ENCODE assay signal across 22 cellular contexts in the genomic region with DNA sequence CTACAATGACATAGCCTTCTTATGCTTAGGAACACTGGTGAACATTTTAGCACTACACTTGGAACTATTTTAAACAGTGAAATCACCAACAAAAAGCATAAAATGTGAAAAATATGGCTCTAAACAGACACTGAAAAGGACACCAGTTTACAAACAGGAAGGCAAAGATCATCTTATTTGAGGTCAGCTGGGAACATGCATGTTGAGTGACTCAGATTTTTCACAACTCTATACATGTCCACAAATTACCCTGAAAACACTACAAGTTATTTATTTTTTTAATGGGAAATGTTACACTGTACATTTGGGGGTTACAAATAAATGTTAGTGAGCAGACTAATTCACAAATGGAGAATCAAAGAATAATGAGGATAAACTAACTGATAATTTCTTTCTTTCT. TPM values are rescaled to one million over a fixed set of nuclear protein-coding genes. Genes with fewer than 3 reads are reported as not detected.
DNase-seq lines count a peak whose midpoint lies in the region; ATAC-seq and TF ChIP-seq lines count a peak whose summit lies in the region.
"Had no signal": no experiment of that assay in that cellular context is flagged by ENCODE, and none has a peak within 500 bp of the region (broad histone marks: within the 10 kb centered on the region; RNA-seq: fewer than 3 reads in every experiment).

No MANE protein-coding gene starts in this region.

- no peak overlapping the region for H2BK5ac ChIP-seq in mesenchymal stem cell (ENCODE audit: low read depth, low read length, poor library complexity, severe bottlenecking)

- no peaks in the 10 kb centered on the region for H3K79me1 ChIP-seq in mesenchymal stem cell (replicated peaks; ENCODE audit: low read length, poor library complexity, severe bottlenecking)

- H3K4me1 ChIP-seq in RWPE2 (ENCODE audit: insufficient read depth, poor library complexity, severe bottlenecking), result no peaks in the 10 kb centered on the region
- H3K4me1 ChIP-seq in mesenchymal stem cell (ENCODE audit: control insufficient read depth, insufficient read depth, low read depth, low read length), result no peaks in the 10 kb centered on the region
- H3K4me1 ChIP-seq in endodermal cell (ENCODE audit: control insufficient read depth, insufficient read depth, low read length), result no peaks in the 10 kb centered on the region

- H3K4me3 ChIP-seq in RWPE2 (ENCODE audit: severe bottlenecking) (no peak overlapping the region), mesenchymal stem cell (ENCODE audit: insufficient read depth in 1 of 2, low read depth in 1 of 2, low read length in 2 of 2) (no peak overlapping the region), endodermal cell (ENCODE audit: low read length) (no peak overlapping the region)

- H3K36me3 ChIP-seq in RWPE2 (ENCODE audit: low read depth), result no peaks in the 10 kb centered on the region
- H3K36me3 ChIP-seq in mesenchymal stem cell (ENCODE audit: control insufficient read depth in 1 of 2, insufficient read depth in 2 of 2, low read depth in 1 of 2, low read length in 2 of 2), result no peaks in the 10 kb centered on the region
- no peaks in the 10 kb centered on the region for H3K36me3 ChIP-seq in endodermal cell (ENCODE audit: control insufficient read depth, insufficient read depth, low read length)
- H3K36me3 ChIP-seq: BE2C had no signal

- H2BK12ac ChIP-seq in mesenchymal stem cell (ENCODE audit: low read length in 2 of 2), result no peak overlapping the region

- H3K14ac ChIP-seq in mesenchymal stem cell (ENCODE audit: low read length in 2 of 2), result no peak overlapping the region

- H4K8ac ChIP-seq in mesenchymal stem cell (ENCODE audit: low read length), result no peak overlapping the region

- no peak overlapping the region for H3K27ac ChIP-seq in RWPE2 (ENCODE audit: poor library complexity, severe bottlenecking)
- H3K27ac ChIP-seq in mesenchymal stem cell (ENCODE audit: low read length, poor library complexity, severe bottlenecking), result no peak overlapping the region
- no peak overlapping the region for H3K27ac ChIP-seq in endodermal cell (ENCODE audit: low read depth, low read length)

- DNase-seq in EH (ENCODE audit: low read depth), result peak; percentile 25
- DNase-seq in RWPE2 (ENCODE audit: low spot score), result no peak
- DNase-seq in fibroblast of gingiva (ENCODE audit: low read depth), result peak; percentile 34
- DNase-seq in mesenchymal stem cell, result peak; percentile 49
- no peak for DNase-seq in MV-4-11 (lab: John Stamatoyannopoulos, UW)
- DNase-seq in endodermal cell, result no peak
- no peak for DNase-seq in NCI-H524 (lab: John Stamatoyannopoulos, UW)
- DNase-seq: BE2C; CD4-positive, CD25-positive, alpha-beta regulatory T cell; COR-L47; DMS 273 treated with DMSO at 0.1 percent for 48 hours; HFFc6; KG1; NCI-H1048; NCI-H1436 treated with DMSO at 0.1 percent for 48 hours; NCI-H2029 treated with DMSO at 0.1 percent for 48 hours; NCI-H510A; NCI-H774; OCI-M1; SHP77; SK-N-SH had no signal

- H2BK15ac ChIP-seq in mesenchymal stem cell (ENCODE audit: low read depth, poor library complexity, severe bottlenecking), result no peak overlapping the region

- H2BK120ac ChIP-seq in mesenchymal stem cell (ENCODE audit: low read depth, low read length), result no peak overlapping the region

- H3K36me3 Mint-ChIP-seq in endodermal cell (ENCODE audit: low read depth), result no peaks in the 10 kb centered on the region
- H3K36me3 Mint-ChIP-seq: CD4-positive, CD25-positive, alpha-beta regulatory T cell had no signal

- H2AFZ ChIP-seq in mesenchymal stem cell (ENCODE audit: low read depth, low read length), result no peak overlapping the region

- H3K23ac ChIP-seq in mesenchymal stem cell (ENCODE audit: low read length in 2 of 2), result no peak overlapping the region

- no peak overlapping the region for H3K4me2 ChIP-seq in mesenchymal stem cell (ENCODE audit: low read length, poor library complexity, severe bottlenecking)
- H3K4me2 ChIP-seq: SK-N-SH had no signal

- H3K4me3 Mint-ChIP-seq in endodermal cell, result no peak overlapping the region
- H3K4me3 Mint-ChIP-seq: CD4-positive, CD25-positive, alpha-beta regulatory T cell; HFFc6 had no signal

- no peaks in the 10 kb centered on the region for H3K9me3 Mint-ChIP-seq in endodermal cell
- H3K9me3 Mint-ChIP-seq: CD4-positive, CD25-positive, alpha-beta regulatory T cell had no signal

- H3K9me3 ChIP-seq in RWPE2 (ENCODE audit: severe bottlenecking) (no peaks in the 10 kb centered on the region), mesenchymal stem cell (ENCODE audit: control insufficient read depth, low read length) (peaks cover 8% of the 10 kb centered on the region), endodermal cell (ENCODE audit: control insufficient read depth, low read length) (no peaks in the 10 kb centered on the region)
- H3K9me3 ChIP-seq: BE2C, SK-N-SH had no signal

- no peak overlapping the region for H4K91ac ChIP-seq in mesenchymal stem cell (ENCODE audit: low read length)

- no peaks in the 10 kb centered on the region for H3K27me3 ChIP-seq in RWPE2 (ENCODE audit: insufficient read depth, poor library complexity, severe bottlenecking)
- H3K27me3 ChIP-seq in mesenchymal stem cell (ENCODE audit: control insufficient read depth in 1 of 2, insufficient read depth in 1 of 2, low read length in 2 of 2), result no peaks in the 10 kb centered on the region
- no peaks in the 10 kb centered on the region for H3K27me3 ChIP-seq in endodermal cell (ENCODE audit: control insufficient read depth, insufficient read depth, low read length, poor library complexity, severe bottlenecking)
- H3K27me3 ChIP-seq: BE2C had no signal

- ATAC-seq in RWPE2 (ENCODE audit: low read depth) (peak; percentile 66; the same call in 2 of the 3 replicates), HG03565 (IDR thresholded peaks at IDR 0.05; ENCODE audit: unreplicated experiment) (no peak)

- TF ChIP-seq CTCF in RWPE2 (IDR thresholded peaks at IDR 0.05; ENCODE audit: poor library complexity, severe bottlenecking) (no peak), endodermal cell (conservative IDR thresholded peaks at IDR 0.05) (no peak)

- no peak overlapping the region for H2AK5ac ChIP-seq in mesenchymal stem cell (ENCODE audit: low read length, severe bottlenecking)

- H3K9ac ChIP-seq in mesenchymal stem cell (ENCODE audit: low read length) (no peak overlapping the region), endodermal cell (ENCODE audit: extremely low read depth, low read length, poor library complexity, severe bottlenecking) (no peak overlapping the region)
- H3K9ac ChIP-seq: SK-N-SH had no signal

- H3K4me1 Mint-ChIP-seq in endodermal cell, result peaks cover 5% of the 10 kb centered on the region
- H3K4me1 Mint-ChIP-seq: CD4-positive, CD25-positive, alpha-beta regulatory T cell had no signal

- no peaks in the 10 kb centered on the region for H3K27me3 Mint-ChIP-seq in endodermal cell (ENCODE audit: insufficient read depth)

- no peak overlapping the region for H3K18ac ChIP-seq in mesenchymal stem cell (ENCODE audit: low read depth in 1 of 2, low read length in 2 of 2)

- no peak overlapping the region for H3K4ac ChIP-seq in mesenchymal stem cell (ENCODE audit: low read depth in 1 of 2, low read length in 2 of 2)

- H3K27ac Mint-ChIP-seq in endodermal cell, result no peak overlapping the region
- H3K27ac Mint-ChIP-seq: CD4-positive, CD25-positive, alpha-beta regulatory T cell; HFFc6 had no signal

RNA-seq across cellular contexts. Expression of gene GK5, which starts 12.5 kb away (rescaled TPM):
- 10.6 TPM for polyA plus RNA-seq in mesenchymal stem cell (2013, experiment 1 of 2)
- 11.5 TPM for polyA plus RNA-seq in mesenchymal stem cell (2013, experiment 2 of 2)
- 10 to 100 TPM; 17.9 to 31.8 TPM for total RNA-seq in endodermal cell
- 12.8 TPM for polyA plus RNA-seq in endodermal cell (2013, experiment 1 of 2)
- polyA plus RNA-seq in endodermal cell (2013, experiment 2 of 2), result 10.9 TPM

Comparison
In these comparisons a context has a peak if more than half of its experiments do, and no peak if none do; other contexts are left out.
1. DNase-seq: peak in EH (single experiment), fibroblast of gingiva (single experiment) and mesenchymal stem cell (single experiment); none in RWPE2 (single experiment), MV-4-11 (single experiment), endodermal cell (single experiment) and NCI-H524 (0 of 2).